Comparison of ENCODE assay signal across 1 cellular context in genomic region chr7:151174246-151175046, GRCh38.
TF ChIP-seq lines count a peak whose summit lies in the region.

No MANE protein-coding gene starts in this region.

TF ChIP-seq in HepG2, 621 proteins besides CTCF, POLR2A, EP300 and RAD21:
- TF ChIP-seq, protein P1, sequence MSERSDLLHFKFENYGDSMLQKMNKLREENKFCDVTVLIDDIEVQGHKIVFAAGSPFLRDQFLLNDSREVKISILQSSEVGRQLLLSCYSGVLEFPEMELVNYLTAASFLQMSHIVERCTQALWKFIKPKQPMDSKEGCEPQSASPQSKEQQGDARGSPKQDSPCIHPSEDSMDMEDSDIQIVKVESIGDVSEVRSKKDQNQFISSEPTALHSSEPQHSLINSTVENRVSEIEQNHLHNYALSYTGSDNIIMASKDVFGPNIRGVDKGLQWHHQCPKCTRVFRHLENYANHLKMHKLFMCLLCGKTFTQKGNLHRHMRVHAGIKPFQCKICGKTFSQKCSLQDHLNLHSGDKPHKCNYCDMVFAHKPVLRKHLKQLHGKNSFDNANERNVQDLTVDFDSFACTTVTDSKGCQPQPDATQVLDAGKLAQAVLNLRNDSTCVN (CRISPR knock-in tag; IDR thresholded peaks at IDR 0.05; ENCODE audit: borderline replicate concordance): no peak
- TF ChIP-seq SAP130 (CRISPR knock-in tag; IDR thresholded peaks at IDR 0.05; ENCODE audit: low read depth) (no peak), ZNF841 (CRISPR knock-in tag; IDR thresholded peaks at IDR 0.05; ENCODE audit: borderline replicate concordance) (no peak), ZNF20 (CRISPR knock-in tag; IDR thresholded peaks at IDR 0.05) (no peak), RFX5 (IDR thresholded peaks at IDR 0.05; ENCODE audit: low read depth, low read length) (peak; percentile 60; the same call in 1 of the 2 replicates), RFX3 (CRISPR knock-in tag; IDR thresholded peaks at IDR 0.05) (no peak)
